9 cellular contexts compared by ENCODE assay signal in the genomic region with DNA sequence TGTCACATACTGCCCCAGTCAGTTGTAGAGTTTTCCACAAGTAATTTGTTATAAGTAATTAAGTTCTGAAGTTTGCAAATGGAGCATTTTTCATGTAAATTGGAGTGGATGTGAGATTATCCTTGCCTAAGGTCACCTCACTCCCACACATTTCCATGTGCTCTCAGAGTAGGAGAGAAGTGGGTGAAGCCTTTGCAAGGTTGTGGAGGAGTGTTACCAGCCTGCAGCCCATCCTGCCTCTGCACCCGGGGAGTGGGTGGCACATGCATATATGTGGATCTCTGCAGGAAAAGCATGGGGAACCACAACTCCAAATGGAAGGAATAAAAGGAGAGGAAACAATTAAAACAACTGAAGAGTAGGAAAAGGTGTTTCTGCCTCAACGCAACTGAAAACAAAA.
"Had no signal": no experiment of that assay in that cellular context is flagged by ENCODE, and none has a peak within 500 bp of the region (broad histone marks: within the 10 kb centered on the region; RNA-seq: fewer than 3 reads in every experiment).

No MANE protein-coding gene starts in this region.

- H3K4me3 ChIP-seq: GM23248, HAP-1, K562 had no signal

- H3K4me1 ChIP-seq: HAP-1 had no signal

- H3K9me3 ChIP-seq: HAP-1 had no signal

- ATAC-seq: HCT116, K562 had no signal

- H3K27ac ChIP-seq: GM23248 had no signal

- FAIRE-seq: HTR-8/SVneo, K562 had no signal

- DNase-seq: GM23248, GOT3, H7, IMR-90, KG1 had no signal
